8 cellular contexts compared by ENCODE assay signal in the genomic region with DNA sequence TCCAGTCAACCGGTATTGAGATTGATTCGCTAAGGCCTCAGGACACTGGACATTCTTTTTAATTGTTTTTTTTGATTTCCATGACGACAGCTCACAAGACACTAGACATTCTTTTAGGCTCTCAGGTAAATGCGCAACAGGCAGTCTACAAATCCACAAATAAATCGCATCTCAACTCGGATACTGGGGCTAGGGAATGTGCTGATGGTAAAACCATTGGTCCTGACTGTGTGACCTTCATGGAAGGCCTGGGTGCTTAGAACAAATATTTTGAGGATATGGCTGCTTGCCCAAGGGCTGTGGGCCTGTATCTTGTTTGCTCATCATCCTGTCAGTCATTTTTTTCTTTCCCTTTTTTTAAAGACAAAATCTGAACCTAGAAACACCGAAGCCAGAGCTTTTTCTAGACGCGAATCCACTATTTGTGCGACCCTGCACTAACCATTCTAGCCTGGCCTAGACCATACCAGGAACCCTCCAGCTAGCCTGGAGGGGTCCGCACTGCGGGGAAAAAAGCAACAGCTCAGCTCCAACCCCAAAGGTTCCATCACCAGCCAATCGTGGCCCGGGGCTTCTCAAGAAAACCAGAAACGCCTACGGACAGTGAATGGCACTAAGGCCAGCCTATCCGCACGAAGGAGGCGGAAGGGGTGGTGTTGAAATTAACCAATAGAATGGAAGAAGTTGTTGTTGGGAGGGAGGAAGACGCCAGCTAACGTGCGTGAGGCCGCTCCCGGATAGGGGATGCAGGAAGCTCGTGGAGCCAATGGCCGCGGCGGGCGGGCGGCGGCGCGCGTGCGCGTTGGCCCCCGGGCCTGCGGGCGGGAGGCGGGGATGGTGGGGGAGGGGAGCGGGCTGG. TPM values are rescaled to one million over a fixed set of nuclear protein-coding genes. Genes with fewer than 3 reads are reported as not detected.
DNase-seq lines count a peak whose midpoint lies in the region; TF ChIP-seq lines count a peak whose summit lies in the region.

No MANE protein-coding gene starts in this region.

- no peaks in the 10 kb centered on the region for H3K9me3 ChIP-seq in HAP-1
- H3K9me3 ChIP-seq in MG63: no peaks in the 10 kb centered on the region

- H3K4me1 ChIP-seq in HAP-1: peaks cover 43% of the 10 kb centered on the region

- peak overlapping the region; percentile 100 for H3K27ac Mint-ChIP-seq in nephron progenitor cell
- H3K27ac Mint-ChIP-seq in stimulated activated naive CD8-positive, alpha-beta T cell treated with anti-CD3 and anti-CD28 coated beads, Interleukin-15, Interleukin-2, amounts not matched to agents 100 ng/mL and 50 ng/mL, for 24 hours: peak overlapping the region; percentile 89

- in situ Hi-C loops in G401 (cut with HindIII; ENCODE audit: low sequenced_read_pairs): no loop called here
- in situ Hi-C loops in HAP-1 (cut with MboI; ENCODE audit: low sequenced_read_pairs): loop anchor here (5.0 kb wide), 1 partner anchor 65 kb away; no protein-coding TSS in a partner anchor

- H3K9me3 Mint-ChIP-seq in nephron progenitor cell: no peaks in the 10 kb centered on the region
- no peaks in the 10 kb centered on the region for H3K9me3 Mint-ChIP-seq in stimulated activated naive CD8-positive, alpha-beta T cell treated with anti-CD3 and anti-CD28 coated beads, Interleukin-15, Interleukin-2, amounts not matched to agents 100 ng/mL and 50 ng/mL, for 24 hours

- H3K27me3 Mint-ChIP-seq in nephron progenitor cell (ENCODE audit: low read depth, poor library complexity): no peaks in the 10 kb centered on the region
- no peaks in the 10 kb centered on the region for H3K27me3 Mint-ChIP-seq in stimulated activated naive CD8-positive, alpha-beta T cell treated with anti-CD3 and anti-CD28 coated beads, Interleukin-15, Interleukin-2, amounts not matched to agents 100 ng/mL and 50 ng/mL, for 24 hours

- no peak for TF ChIP-seq CTCF in nephron progenitor cell (IDR thresholded peaks at IDR 0.05)

- H3K4me1 Mint-ChIP-seq in nephron progenitor cell: peaks cover 67% of the 10 kb centered on the region
- peaks cover 64% of the 10 kb centered on the region for H3K4me1 Mint-ChIP-seq in stimulated activated naive CD8-positive, alpha-beta T cell treated with anti-CD3 and anti-CD28 coated beads, Interleukin-15, Interleukin-2, amounts not matched to agents 100 ng/mL and 50 ng/mL, for 24 hours (ENCODE audit: low read depth)

- H3K4me3 ChIP-seq in HAP-1 (peak overlapping the region; percentile 58), MG63 (peak overlapping the region; percentile 44)

- DNase-seq in G401 (ENCODE audit: low spot score) (peak; percentile 100), HAP-1 (ENCODE audit: low spot score in 2 of 2) (peak; percentile 98 to 99), MG63 (peak; percentile 99), SHP77 (lab: John Stamatoyannopoulos, UW) (peak; percentile 98 to 99), activated gamma-delta T cell (lab: John Stamatoyannopoulos, UW) (peak; percentile 97), fibroblast of the conjunctiva (ENCODE audit: low read depth) (peak; percentile 100), nephron progenitor cell (peak; percentile 98)

- peak overlapping the region; percentile 85 for H3K4me3 Mint-ChIP-seq in nephron progenitor cell
- peak overlapping the region; percentile 92 for H3K4me3 Mint-ChIP-seq in stimulated activated naive CD8-positive, alpha-beta T cell treated with anti-CD3 and anti-CD28 coated beads, Interleukin-15, Interleukin-2, amounts not matched to agents 100 ng/mL and 50 ng/mL, for 24 hours

- H3K27me3 ChIP-seq in HAP-1 (ENCODE audit: low read depth) (no peaks in the 10 kb centered on the region), MG63 (no peaks in the 10 kb centered on the region)

- H3K36me3 ChIP-seq in HAP-1 (replicated peaks) (peaks cover 33% of the 10 kb centered on the region), MG63 (peaks cover 37% of the 10 kb centered on the region)

- peaks cover 37% of the 10 kb centered on the region for H3K36me3 Mint-ChIP-seq in nephron progenitor cell (ENCODE audit: low read depth)
- peaks cover 38% of the 10 kb centered on the region for H3K36me3 Mint-ChIP-seq in stimulated activated naive CD8-positive, alpha-beta T cell treated with anti-CD3 and anti-CD28 coated beads, Interleukin-15, Interleukin-2, amounts not matched to agents 100 ng/mL and 50 ng/mL, for 24 hours (ENCODE audit: low read depth)

RNA-seq across cellular contexts. Expression of a gene that starts 18.1 kb away (rescaled TPM):
- 28.2 and 38.9 TPM in 2 replicates for total RNA-seq in G401 (2014; rRNA removed; shearing (Covaris generic))
- 18.0 and 23.1 TPM in 2 replicates for total RNA-seq in MG63 (2014; rRNA removed; shearing (Covaris generic); ENCODE audit: low replicate concordance)

Comparison
In these comparisons a context has a peak if more than half of its experiments do, and no peak if none do; other contexts are left out.
1. Peak in every context shown above with its lines: DNase-seq and H3K4me3 ChIP-seq.